1 cellular context compared by ENCODE assay signal in genomic region chr14:91270619-91271018, GRCh38.
TF ChIP-seq lines count a peak whose summit lies in the region.

No MANE protein-coding gene starts in this region.

TF ChIP-seq in H1, 55 proteins besides CTCF, POLR2A, EP300 and RAD21:
- TF ChIP-seq RFX5 (IDR thresholded peaks at IDR 0.05; ENCODE audit: borderline replicate concordance, low read depth, low read length) (no peak), YY1 (IDR thresholded peaks at IDR 0.05; ENCODE audit: low read depth, low read length) (no peak), MAX (IDR thresholded peaks at IDR 0.05) (no peak), CHD1 (IDR thresholded peaks at IDR 0.05; ENCODE audit: low read depth, low read length) (no peak), KDM5A (IDR thresholded peaks at IDR 0.05; ENCODE audit: low read length) (no peak), SIX5 (IDR thresholded peaks at IDR 0.05; ENCODE audit: low read depth, low read length) (no peak), ATF3 (IDR thresholded peaks at IDR 0.05; ENCODE audit: insufficient read depth, low read depth, low read length) (no peak), JUND (IDR thresholded peaks at IDR 0.05; ENCODE audit: low read length) (no peak), CEBPB (IDR thresholded peaks at IDR 0.05; ENCODE audit: low read depth, low read length) (no peak), ZNF274 (IDR thresholded peaks at IDR 0.05; ENCODE audit: borderline replicate concordance, extremely low read depth, low read length) (no peak)
